In the genomic region with DNA sequence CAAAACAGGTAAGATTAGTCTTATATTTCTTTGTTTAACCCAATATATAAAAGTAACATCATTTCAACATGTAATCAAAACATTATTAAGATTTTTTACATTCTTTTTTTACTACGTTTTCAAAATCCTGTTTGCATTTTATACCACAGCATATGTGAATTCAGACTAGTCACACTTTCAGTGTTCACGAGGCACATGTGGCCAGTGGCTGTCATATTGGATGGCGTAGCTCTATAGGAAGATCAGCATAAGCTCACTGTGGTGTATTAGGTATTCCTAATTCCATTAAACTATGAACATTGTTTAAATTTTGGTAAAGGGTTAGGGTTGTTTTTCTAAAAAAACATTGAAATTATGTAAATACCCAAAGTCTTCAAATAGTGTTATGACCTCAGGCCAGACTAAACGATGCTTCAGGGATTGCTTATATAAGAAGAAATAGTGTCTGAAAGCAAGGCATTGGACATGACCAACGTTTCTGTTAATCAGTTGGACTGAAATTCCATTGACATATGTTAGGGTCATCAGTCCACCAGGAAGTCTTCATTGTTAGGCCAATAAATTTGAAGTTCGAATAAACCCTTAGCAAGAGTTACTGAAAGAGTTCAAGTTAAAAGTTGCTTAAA, we compare ENCODE assay signal across 24 cellular contexts.
"Had no signal": no experiment of that assay in that cellular context is flagged by ENCODE, and none has a peak within 500 bp of the region (broad histone marks: within the 10 kb centered on the region; RNA-seq: fewer than 3 reads in every experiment).

No MANE protein-coding gene starts in this region.

- H3K9me3 ChIP-seq: gastrocnemius medialis, mucosa of descending colon, psoas muscle, right lobe of liver, spleen, tibial nerve, upper lobe of right lung, vagina had no signal

- H3K27ac ChIP-seq: dorsolateral prefrontal cortex, left ventricle myocardium inferior, psoas muscle, right lobe of liver, spleen, tibial nerve, upper lobe of right lung, vagina had no signal

- H3K27me3 Mint-ChIP-seq: stimulated activated memory B cell treated with anti-CD40 and anti-IgM and Interleukin-4, amounts not matched to agents 10 μg/mL and 1 μg/mL and 100 μg/mL, for 72 hours; stimulated activated naive CD8-positive, alpha-beta T cell treated with anti-CD3 and anti-CD28 coated beads, Interleukin-15, Interleukin-2, amounts not matched to agents 100 ng/mL and 50 ng/mL, for 24 hours had no signal

- H3K4me1 Mint-ChIP-seq: immature natural killer cell; natural killer cell; stimulated activated memory B cell treated with anti-CD40 and anti-IgM and Interleukin-4, amounts not matched to agents 10 μg/mL and 1 μg/mL and 100 μg/mL, for 72 hours had no signal

- DNase-seq: cortex of kidney; dorsolateral prefrontal cortex; effector CD8-positive, alpha-beta T cell; gastrocnemius medialis; glutamatergic neuron; immature natural killer cell; left cardiac atrium; left ventricle myocardium inferior; mucosa of descending colon; natural killer cell; occipital lobe; psoas muscle; retina; right lobe of liver; spleen; stimulated activated CD4-positive, alpha-beta T cell treated with anti-CD3 and anti-CD28 coated beads, Interleukin-15, amount 100 ng/mL, for 24 hours; stimulated activated CD4-positive, alpha-beta T cell treated with anti-CD3 and anti-CD28 coated beads, Interleukin-1b, Interleukin-23, amount 100 ng/mL, for 48 hours; stimulated activated CD4-positive, alpha-beta T cell treated with anti-CD3 and anti-CD28 coated beads, Interleukin-4, amount 100 ng/mL, for 24 hours; upper lobe of right lung had no signal

- ATAC-seq: gastrocnemius medialis; left cardiac atrium; mucosa of descending colon; natural killer cell; psoas muscle; right lobe of liver; stimulated activated memory B cell treated with anti-CD40 and anti-IgM and Interleukin-4, amounts not matched to agents 10 μg/mL and 1 μg/mL and 100 μg/mL, for 72 hours; upper lobe of right lung had no signal

- H3K4me1 ChIP-seq: psoas muscle, right lobe of liver, spleen, upper lobe of right lung had no signal

- H3K27ac Mint-ChIP-seq: immature natural killer cell; natural killer cell; stimulated activated memory B cell treated with anti-CD40 and anti-IgM and Interleukin-4, amounts not matched to agents 10 μg/mL and 1 μg/mL and 100 μg/mL, for 72 hours; stimulated activated naive CD8-positive, alpha-beta T cell treated with anti-CD3 and anti-CD28 coated beads, Interleukin-15, Interleukin-2, amounts not matched to agents 100 ng/mL and 50 ng/mL, for 24 hours had no signal

- H3K36me3 Mint-ChIP-seq: immature natural killer cell; natural killer cell; stimulated activated memory B cell treated with anti-CD40 and anti-IgM and Interleukin-4, amounts not matched to agents 10 μg/mL and 1 μg/mL and 100 μg/mL, for 72 hours had no signal

- H3K4me3 Mint-ChIP-seq: immature natural killer cell; natural killer cell; stimulated activated memory B cell treated with anti-CD40 and anti-IgM and Interleukin-4, amounts not matched to agents 10 μg/mL and 1 μg/mL and 100 μg/mL, for 72 hours; stimulated activated naive CD8-positive, alpha-beta T cell treated with anti-CD3 and anti-CD28 coated beads, Interleukin-15, Interleukin-2, amounts not matched to agents 100 ng/mL and 50 ng/mL, for 24 hours had no signal

- H3K36me3 ChIP-seq: gastrocnemius medialis, left ventricle myocardium inferior, right lobe of liver, spleen, upper lobe of right lung, vagina had no signal

- H3K27me3 ChIP-seq: dorsolateral prefrontal cortex, gastrocnemius medialis, right lobe of liver, spleen, tibial nerve, upper lobe of right lung, vagina had no signal

- H3K4me3 ChIP-seq: dorsolateral prefrontal cortex, gastrocnemius medialis, left ventricle myocardium inferior, lung, mucosa of descending colon, psoas muscle, right lobe of liver, spleen, tibial nerve, upper lobe of right lung, vagina had no signal
